25 cellular contexts compared by ENCODE assay signal in genomic region chr7:66319373-66319979, GRCh38.
"Had no signal": no experiment of that assay in that cellular context is flagged by ENCODE, and none has a peak within 500 bp of the region (broad histone marks: within the 10 kb centered on the region; RNA-seq: fewer than 3 reads in every experiment).

No MANE protein-coding gene starts in this region.

- H3K4me2 ChIP-seq: hepatocyte had no signal

- H3K27me3 ChIP-seq: foreskin keratinocyte, gastroesophageal sphincter, heart left ventricle, hepatocyte, left lung, right atrium auricular region, sigmoid colon, spleen, tibial nerve, upper lobe of left lung, uterus had no signal

- H2AFZ ChIP-seq: hepatocyte had no signal

- H3K4me3 ChIP-seq: gastroesophageal sphincter, heart left ventricle, hepatocyte, left lung, prostate gland, right atrium auricular region, sigmoid colon, spleen, thoracic aorta, tibial nerve, upper lobe of left lung, uterus had no signal

- H3K27ac ChIP-seq: epithelial cell of prostate, foreskin keratinocyte, gastroesophageal sphincter, heart left ventricle, hepatocyte, left lung, prostate gland, right atrium auricular region, sigmoid colon, spleen, thoracic aorta, tibial nerve, upper lobe of left lung, uterus had no signal

- DNase-seq: cortex of kidney; effector memory CD8-positive, alpha-beta T cell; foreskin keratinocyte; heart left ventricle; kidney; left lung; mesenchymal stem cell; midbrain; naive thymus-derived CD4-positive, alpha-beta T cell; nucleus accumbens; sigmoid colon; spleen; stimulated activated naive B cell treated with anti-CD40 and anti-IgM and Interleukin-4, amounts not matched to agents 10 μg/mL and 1 μg/mL and 100 μg/mL, for 72 hours; upper lobe of left lung; uterus had no signal

- ATAC-seq: effector memory CD8-positive, alpha-beta T cell; esophagus mucosa; foreskin keratinocyte; gastroesophageal sphincter; heart left ventricle; left lung; naive thymus-derived CD4-positive, alpha-beta T cell; stimulated activated naive B cell treated with anti-CD40 and anti-IgM and Interleukin-4, amounts not matched to agents 10 μg/mL and 1 μg/mL and 100 μg/mL, for 72 hours had no signal

- H3K4me1 Mint-ChIP-seq: nephron had no signal

- H3K27ac Mint-ChIP-seq: effector memory CD8-positive, alpha-beta T cell; naive thymus-derived CD4-positive, alpha-beta T cell; nephron; stimulated activated naive B cell treated with anti-CD40 and anti-IgM and Interleukin-4, amounts not matched to agents 10 μg/mL and 1 μg/mL and 100 μg/mL, for 72 hours; stimulated activated naive CD8-positive, alpha-beta T cell treated with anti-CD3 and anti-CD28 coated beads, Interleukin-15, Interleukin-2, amounts not matched to agents 100 ng/mL and 50 ng/mL, for 24 hours had no signal

- H3K4me3 Mint-ChIP-seq: effector memory CD8-positive, alpha-beta T cell; naive thymus-derived CD4-positive, alpha-beta T cell; nephron; stimulated activated naive B cell treated with anti-CD40 and anti-IgM and Interleukin-4, amounts not matched to agents 10 μg/mL and 1 μg/mL and 100 μg/mL, for 72 hours; stimulated activated naive CD8-positive, alpha-beta T cell treated with anti-CD3 and anti-CD28 coated beads, Interleukin-15, Interleukin-2, amounts not matched to agents 100 ng/mL and 50 ng/mL, for 24 hours had no signal

- H3K27me3 Mint-ChIP-seq: naive thymus-derived CD4-positive, alpha-beta T cell; stimulated activated naive B cell treated with anti-CD40 and anti-IgM and Interleukin-4, amounts not matched to agents 10 μg/mL and 1 μg/mL and 100 μg/mL, for 72 hours had no signal

- H3K9me3 Mint-ChIP-seq: effector memory CD8-positive, alpha-beta T cell had no signal

- H3K9me3 ChIP-seq: prostate gland, right atrium auricular region, sigmoid colon, thoracic aorta, upper lobe of left lung, uterus had no signal

- H3K36me3 ChIP-seq: gastroesophageal sphincter, heart left ventricle, left lung, prostate gland, right atrium auricular region, sigmoid colon, thoracic aorta, tibial nerve, upper lobe of left lung, uterus had no signal

- H3K4me1 ChIP-seq: foreskin keratinocyte, gastroesophageal sphincter, heart left ventricle, prostate gland, right atrium auricular region, sigmoid colon, spleen, tibial nerve, upper lobe of left lung, uterus had no signal
